ENCODE assay signal across 1 cellular context in the genomic region with DNA sequence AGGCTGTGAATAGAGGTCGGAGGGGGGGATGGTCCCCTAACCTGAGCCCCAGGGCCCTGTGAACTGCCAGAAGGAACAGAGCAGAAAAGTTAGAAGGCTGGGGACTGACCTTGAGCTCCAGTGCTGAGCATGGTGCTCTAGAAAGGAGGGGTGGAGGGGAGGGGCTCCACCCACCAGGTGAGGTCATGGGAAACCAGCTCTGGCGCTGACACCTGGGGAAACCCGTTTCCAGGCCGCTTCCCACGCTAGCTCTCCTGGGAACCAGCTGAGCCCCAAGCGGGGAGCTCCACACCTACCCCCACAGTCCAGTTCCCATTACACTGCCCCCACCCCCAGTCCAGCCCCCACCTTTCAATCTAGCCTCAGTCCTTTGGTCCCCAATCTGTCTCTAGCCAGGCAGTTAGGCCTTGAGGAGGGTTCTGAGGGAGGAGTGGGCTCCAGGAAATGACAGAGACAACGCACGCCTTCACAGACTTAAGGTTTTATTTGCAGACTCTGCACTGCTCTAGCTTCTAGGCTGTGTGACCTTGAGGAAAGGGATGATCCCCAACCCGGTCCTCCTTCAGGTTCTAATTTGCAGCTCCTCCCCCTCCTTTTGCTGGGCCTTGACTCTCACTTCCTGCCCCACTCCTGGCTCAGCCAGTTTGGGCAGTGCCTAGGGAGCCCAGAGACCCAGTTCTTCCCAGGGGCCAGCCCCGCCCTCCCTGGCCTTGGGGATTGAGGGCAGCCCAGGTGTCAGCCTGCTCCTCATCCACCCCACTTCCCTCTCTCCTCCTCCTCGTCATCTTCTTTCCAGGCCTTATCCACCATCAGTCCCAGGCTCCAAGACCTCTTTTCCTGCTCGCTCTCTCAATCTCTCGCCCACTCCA.
TF ChIP-seq lines count a peak whose summit lies in the region.

No MANE protein-coding gene starts in this region.

TF ChIP-seq in Ishikawa, 13 proteins besides CTCF, POLR2A, EP300 and RAD21 (continued from another document):
- TF ChIP-seq, protein P1, sequence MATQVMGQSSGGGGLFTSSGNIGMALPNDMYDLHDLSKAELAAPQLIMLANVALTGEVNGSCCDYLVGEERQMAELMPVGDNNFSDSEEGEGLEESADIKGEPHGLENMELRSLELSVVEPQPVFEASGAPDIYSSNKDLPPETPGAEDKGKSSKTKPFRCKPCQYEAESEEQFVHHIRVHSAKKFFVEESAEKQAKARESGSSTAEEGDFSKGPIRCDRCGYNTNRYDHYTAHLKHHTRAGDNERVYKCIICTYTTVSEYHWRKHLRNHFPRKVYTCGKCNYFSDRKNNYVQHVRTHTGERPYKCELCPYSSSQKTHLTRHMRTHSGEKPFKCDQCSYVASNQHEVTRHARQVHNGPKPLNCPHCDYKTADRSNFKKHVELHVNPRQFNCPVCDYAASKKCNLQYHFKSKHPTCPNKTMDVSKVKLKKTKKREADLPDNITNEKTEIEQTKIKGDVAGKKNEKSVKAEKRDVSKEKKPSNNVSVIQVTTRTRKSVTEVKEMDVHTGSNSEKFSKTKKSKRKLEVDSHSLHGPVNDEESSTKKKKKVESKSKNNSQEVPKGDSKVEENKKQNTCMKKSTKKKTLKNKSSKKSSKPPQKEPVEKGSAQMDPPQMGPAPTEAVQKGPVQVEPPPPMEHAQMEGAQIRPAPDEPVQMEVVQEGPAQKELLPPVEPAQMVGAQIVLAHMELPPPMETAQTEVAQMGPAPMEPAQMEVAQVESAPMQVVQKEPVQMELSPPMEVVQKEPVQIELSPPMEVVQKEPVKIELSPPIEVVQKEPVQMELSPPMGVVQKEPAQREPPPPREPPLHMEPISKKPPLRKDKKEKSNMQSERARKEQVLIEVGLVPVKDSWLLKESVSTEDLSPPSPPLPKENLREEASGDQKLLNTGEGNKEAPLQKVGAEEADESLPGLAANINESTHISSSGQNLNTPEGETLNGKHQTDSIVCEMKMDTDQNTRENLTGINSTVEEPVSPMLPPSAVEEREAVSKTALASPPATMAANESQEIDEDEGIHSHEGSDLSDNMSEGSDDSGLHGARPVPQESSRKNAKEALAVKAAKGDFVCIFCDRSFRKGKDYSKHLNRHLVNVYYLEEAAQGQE (IDR thresholded peaks at IDR 0.05; ENCODE audit: low read depth), result no peak
- no peak for TF ChIP-seq CEBPB (IDR thresholded peaks at IDR 0.05)
- peak; percentile 72 for TF ChIP-seq TCF12 (IDR thresholded peaks at IDR 0.05; ENCODE audit: low read depth)
- TF ChIP-seq TEAD4 (IDR thresholded peaks at IDR 0.05), result peak; percentile 57
- no peak for TF ChIP-seq TAF1 (IDR thresholded peaks at IDR 0.05; ENCODE audit: low read depth)
- no peak for TF ChIP-seq FOXM1 (IDR thresholded peaks at IDR 0.05; ENCODE audit: borderline replicate concordance, low read depth)
- no peak for TF ChIP-seq ZBTB7A (IDR thresholded peaks at IDR 0.05; ENCODE audit: low read depth)
TF ChIP-seq in Ishikawa: peak in this region for 8.
